ENCODE assay signal across 8 cellular contexts in the genomic region with DNA sequence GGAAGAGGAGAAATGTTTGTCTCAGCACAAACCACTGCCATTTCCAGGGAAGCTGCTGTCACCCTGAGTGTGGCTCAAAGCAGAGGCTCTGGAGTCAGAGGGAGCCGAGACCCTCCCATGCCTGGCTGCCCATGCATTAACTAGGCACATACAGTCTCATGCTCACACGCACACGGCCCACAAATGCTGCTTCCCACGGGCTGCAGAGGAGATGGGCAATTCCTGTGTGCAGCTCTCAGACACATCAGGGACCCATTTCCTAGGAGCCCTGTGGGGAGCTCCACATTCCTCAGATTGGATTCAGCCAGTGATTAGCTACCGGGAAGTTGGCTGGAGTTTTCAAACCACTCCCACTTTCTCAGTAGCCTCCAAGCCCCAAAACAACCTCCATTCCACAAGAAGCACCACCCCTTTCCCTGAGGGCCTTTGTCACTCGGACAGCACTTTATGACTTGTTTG. TPM values are rescaled to one million over a fixed set of nuclear protein-coding genes. Genes with fewer than 3 reads are reported as not detected.
DNase-seq lines count a peak whose midpoint lies in the region; ATAC-seq and TF ChIP-seq lines count a peak whose summit lies in the region.

No MANE protein-coding gene starts in this region.

- 35% methylated on average over 6 of the region's 6 CpGs for WGBS in heart right ventricle, 2 donors

- no peak overlapping the region for H3K4me3 ChIP-seq in heart right ventricle

- POLR2A ChIA-PET in HEK293T (lab: Yijun Ruan, JAX), result interaction anchor here (1.0 kb wide), 1 partner anchor 15 kb away, joined by 4 read pairs; no protein-coding TSS in a partner anchor
- POLR2A ChIA-PET in activated CD4-positive, alpha-beta T cell treated with anti-CD3 and anti-CD28 coated beads, Interleukin-2, amount 10 ng/mL, durations not matched to agents 7 days and 5 days (lab: Charles Lee), result no interaction called here

- H3K27me3 ChIP-seq in heart right ventricle, result peaks cover 0 to 3% (median 0%) of the 10 kb centered on the region in 7 donors

- H3K4me1 Mint-ChIP-seq in activated CD4-positive, alpha-beta T cell treated with anti-CD3 and anti-CD28 coated beads, Interleukin-2, amount 10 ng/mL, durations not matched to agents 7 days and 5 days, result peaks cover 11% of the 10 kb centered on the region

- H3K9me3 Mint-ChIP-seq in activated CD4-positive, alpha-beta T cell treated with anti-CD3 and anti-CD28 coated beads, Interleukin-2, amount 10 ng/mL, durations not matched to agents 7 days and 5 days, result no peaks in the 10 kb centered on the region

- CTCF ChIA-PET in HEK293T (lab: Yijun Ruan, JAX), result no interaction called here
- CTCF ChIA-PET in activated CD4-positive, alpha-beta T cell treated with anti-CD3 and anti-CD28 coated beads, Interleukin-2, amount 10 ng/mL, durations not matched to agents 7 days and 5 days (lab: Charles Lee), result interaction anchor here (1.3 kb wide), 1 partner anchor 13 kb away, joined by 3 read pairs; no protein-coding TSS in a partner anchor

- intact Hi-C loops in heart right ventricle (cut with DNase I), result no loop called here
- intact Hi-C loops in sciatic nerve (cut with DNase I), result no loop called here

- peak; percentile 96 for DNase-seq in EH (ENCODE audit: low read depth)
- DNase-seq in heart right ventricle, result no peak
- DNase-seq in sciatic nerve (ENCODE audit: low spot score), result no peak
- no peak for DNase-seq in DMS79 (lab: John Stamatoyannopoulos, UW)
- DNase-seq in HEK293T (ENCODE audit: extremely low spot score), result no peak
- no peak for DNase-seq in activated CD4-positive, alpha-beta T cell treated with anti-CD3 and anti-CD28 coated beads, Interleukin-2, amount 10 ng/mL, durations not matched to agents 7 days and 5 days

- no peaks in the 10 kb centered on the region for H3K36me3 ChIP-seq in heart right ventricle

- ATAC-seq in heart right ventricle (peak; percentile 13 to 65 (median 44)), sciatic nerve (peak; percentile 41), GM21447 (IDR thresholded peaks at IDR 0.05; ENCODE audit: unreplicated experiment) (no peak)

- no peak overlapping the region for H3K4me3 Mint-ChIP-seq in activated CD4-positive, alpha-beta T cell treated with anti-CD3 and anti-CD28 coated beads, Interleukin-2, amount 10 ng/mL, durations not matched to agents 7 days and 5 days

- H3K27ac ChIP-seq in VCaP (peak overlapping the region; percentile 42; the same call in 1 of the 2 replicates), heart right ventricle (peak overlapping the region in 9 of 10 donors; percentile 13 to 79 (median 68))

- no peak overlapping the region for H3K27ac Mint-ChIP-seq in activated CD4-positive, alpha-beta T cell treated with anti-CD3 and anti-CD28 coated beads, Interleukin-2, amount 10 ng/mL, durations not matched to agents 7 days and 5 days

- no peaks in the 10 kb centered on the region for H3K36me3 Mint-ChIP-seq in activated CD4-positive, alpha-beta T cell treated with anti-CD3 and anti-CD28 coated beads, Interleukin-2, amount 10 ng/mL, durations not matched to agents 7 days and 5 days (ENCODE audit: low read depth)

- peaks cover 0 to 45% (median 18%) of the 10 kb centered on the region in 9 donors for H3K4me1 ChIP-seq in heart right ventricle

- no peak for TF ChIP-seq CTCF in VCaP (conservative IDR thresholded peaks at IDR 0.05)
- TF ChIP-seq CTCF in heart right ventricle (IDR thresholded peaks at IDR 0.05), result no peak

- H3K9me3 ChIP-seq in heart right ventricle, result no peaks in the 10 kb centered on the region

- peaks cover 3% of the 10 kb centered on the region for H3K27me3 Mint-ChIP-seq in activated CD4-positive, alpha-beta T cell treated with anti-CD3 and anti-CD28 coated beads, Interleukin-2, amount 10 ng/mL, durations not matched to agents 7 days and 5 days

TF ChIP-seq in HEK293T, 16 proteins besides CTCF, POLR2A, EP300 and RAD21:
- TF ChIP-seq FOXK2 (IDR thresholded peaks at IDR 0.05), result no peak
- TF ChIP-seq CTBP1 (IDR thresholded peaks at IDR 0.05; ENCODE audit: borderline replicate concordance), result no peak
- no peak for TF ChIP-seq ZNF384 (IDR thresholded peaks at IDR 0.05)

RNA-seq across cellular contexts. Expression of gene PTGES, which starts 9.1 kb away (rescaled TPM):
- total RNA-seq in heart right ventricle, result 1 to 10 TPM in 5 of 10 donors, under 1 TPM in 5; 0.15 to 3.6 (median 1.1) TPM
- 1 to 10 TPM; 2.6 to 5.7 TPM for polyA plus RNA-seq in heart right ventricle
- 23.3 TPM for total RNA-seq in sciatic nerve
- total RNA-seq in activated CD4-positive, alpha-beta T cell treated with anti-CD3 and anti-CD28 coated beads, Interleukin-2, amount 10 ng/mL, durations not matched to agents 7 days and 5 days, result not detected

RNA-seq across cellular contexts. Expression of gene TOR1B, which starts 41.1 kb away (rescaled TPM):
- total RNA-seq in heart right ventricle (10 to 100 TPM in 7 of 10 donors, 1 to 10 TPM in 3; 6.9 to 13.8 (median 11.0) TPM), sciatic nerve (15.7 TPM)
- 10 to 100 TPM in 1 of 2 donors, 1 to 10 TPM in 1; 6.4 to 11.3 TPM for polyA plus RNA-seq in heart right ventricle
- total RNA-seq in activated CD4-positive, alpha-beta T cell treated with anti-CD3 and anti-CD28 coated beads, Interleukin-2, amount 10 ng/mL, durations not matched to agents 7 days and 5 days, result 10 to 100 TPM; 21.9 to 27.1 TPM
